2 cellular contexts compared by ENCODE assay signal in the genomic region with DNA sequence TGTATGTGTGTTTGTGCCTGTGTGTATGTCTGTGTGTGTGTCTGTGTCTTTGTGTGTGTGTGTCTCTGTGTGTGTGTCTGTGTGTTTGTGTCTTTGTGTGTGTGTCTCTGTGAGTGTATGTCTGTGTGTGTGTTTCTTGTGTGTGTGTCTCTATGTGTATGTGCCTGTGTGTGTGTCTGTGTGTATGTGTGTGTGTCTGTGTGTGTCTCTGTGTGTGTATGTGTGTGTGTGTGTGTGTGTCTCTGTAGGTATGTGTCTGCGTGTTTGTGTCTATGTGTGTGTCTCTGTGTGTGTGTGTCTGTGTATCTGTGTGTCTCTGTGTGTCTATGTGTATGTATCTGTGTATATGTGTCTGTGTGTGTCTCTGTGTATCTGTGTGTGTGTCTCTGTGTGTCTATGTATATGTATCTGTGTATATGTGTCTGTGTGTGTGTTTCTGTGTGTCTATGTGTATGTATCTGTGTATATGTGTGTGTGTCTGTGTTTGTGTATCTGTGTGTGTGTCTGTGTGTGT.
A peak's percentile ranks its signal among the peaks of the same experiment; 100 is the strongest.
TF ChIP-seq lines count a peak whose summit lies in the region.

No MANE protein-coding gene starts in this region.

TF ChIP-seq in HepG2, 621 proteins besides CTCF, POLR2A, EP300 and RAD21:
- TF ChIP-seq, protein P1, sequence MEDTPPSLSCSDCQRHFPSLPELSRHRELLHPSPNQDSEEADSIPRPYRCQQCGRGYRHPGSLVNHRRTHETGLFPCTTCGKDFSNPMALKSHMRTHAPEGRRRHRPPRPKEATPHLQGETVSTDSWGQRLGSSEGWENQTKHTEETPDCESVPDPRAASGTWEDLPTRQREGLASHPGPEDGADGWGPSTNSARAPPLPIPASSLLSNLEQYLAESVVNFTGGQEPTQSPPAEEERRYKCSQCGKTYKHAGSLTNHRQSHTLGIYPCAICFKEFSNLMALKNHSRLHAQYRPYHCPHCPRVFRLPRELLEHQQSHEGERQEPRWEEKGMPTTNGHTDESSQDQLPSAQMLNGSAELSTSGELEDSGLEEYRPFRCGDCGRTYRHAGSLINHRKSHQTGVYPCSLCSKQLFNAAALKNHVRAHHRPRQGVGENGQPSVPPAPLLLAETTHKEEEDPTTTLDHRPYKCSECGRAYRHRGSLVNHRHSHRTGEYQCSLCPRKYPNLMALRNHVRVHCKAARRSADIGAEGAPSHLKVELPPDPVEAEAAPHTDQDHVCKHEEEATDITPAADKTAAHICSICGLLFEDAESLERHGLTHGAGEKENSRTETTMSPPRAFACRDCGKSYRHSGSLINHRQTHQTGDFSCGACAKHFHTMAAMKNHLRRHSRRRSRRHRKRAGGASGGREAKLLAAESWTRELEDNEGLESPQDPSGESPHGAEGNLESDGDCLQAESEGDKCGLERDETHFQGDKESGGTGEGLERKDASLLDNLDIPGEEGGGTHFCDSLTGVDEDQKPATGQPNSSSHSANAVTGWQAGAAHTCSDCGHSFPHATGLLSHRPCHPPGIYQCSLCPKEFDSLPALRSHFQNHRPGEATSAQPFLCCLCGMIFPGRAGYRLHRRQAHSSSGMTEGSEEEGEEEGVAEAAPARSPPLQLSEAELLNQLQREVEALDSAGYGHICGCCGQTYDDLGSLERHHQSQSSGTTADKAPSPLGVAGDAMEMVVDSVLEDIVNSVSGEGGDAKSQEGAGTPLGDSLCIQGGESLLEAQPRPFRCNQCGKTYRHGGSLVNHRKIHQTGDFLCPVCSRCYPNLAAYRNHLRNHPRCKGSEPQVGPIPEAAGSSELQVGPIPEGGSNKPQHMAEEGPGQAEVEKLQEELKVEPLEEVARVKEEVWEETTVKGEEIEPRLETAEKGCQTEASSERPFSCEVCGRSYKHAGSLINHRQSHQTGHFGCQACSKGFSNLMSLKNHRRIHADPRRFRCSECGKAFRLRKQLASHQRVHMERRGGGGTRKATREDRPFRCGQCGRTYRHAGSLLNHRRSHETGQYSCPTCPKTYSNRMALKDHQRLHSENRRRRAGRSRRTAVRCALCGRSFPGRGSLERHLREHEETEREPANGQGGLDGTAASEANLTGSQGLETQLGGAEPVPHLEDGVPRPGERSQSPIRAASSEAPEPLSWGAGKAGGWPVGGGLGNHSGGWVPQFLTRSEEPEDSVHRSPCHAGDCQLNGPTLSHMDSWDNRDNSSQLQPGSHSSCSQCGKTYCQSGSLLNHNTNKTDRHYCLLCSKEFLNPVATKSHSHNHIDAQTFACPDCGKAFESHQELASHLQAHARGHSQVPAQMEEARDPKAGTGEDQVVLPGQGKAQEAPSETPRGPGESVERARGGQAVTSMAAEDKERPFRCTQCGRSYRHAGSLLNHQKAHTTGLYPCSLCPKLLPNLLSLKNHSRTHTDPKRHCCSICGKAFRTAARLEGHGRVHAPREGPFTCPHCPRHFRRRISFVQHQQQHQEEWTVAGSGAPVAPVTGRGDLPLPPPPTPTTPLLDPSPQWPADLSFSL (CRISPR knock-in tag; IDR thresholded peaks at IDR 0.05): peak; percentile 90
- TF ChIP-seq ZNF746 (CRISPR knock-in tag; IDR thresholded peaks at IDR 0.05) (no peak), CBX2 (IDR thresholded peaks at IDR 0.05; ENCODE audit: low read depth, low read length) (no peak), CBX2 (CRISPR knock-in tag; IDR thresholded peaks at IDR 0.05; ENCODE audit: low read depth) (no peak), NONO (IDR thresholded peaks at IDR 0.05) (0 out of 2 replicates have a peak, but pooled peaks have one; percentile 14), NONO (CRISPR knock-in tag; conservative IDR thresholded peaks at IDR 0.05) (no peak), ZNF326 (CRISPR knock-in tag; IDR thresholded peaks at IDR 0.05; ENCODE audit: borderline replicate concordance) (no peak), IKZF1 (IDR thresholded peaks at IDR 0.05) (peak; percentile 71; the same call in 1 of the 2 replicates), SP1 (IDR thresholded peaks at IDR 0.05) (peak; percentile 27; the same call in 1 of the 2 replicates), SP1 (CRISPR knock-in tag; IDR thresholded peaks at IDR 0.05) (no peak), SNAPC2 (CRISPR knock-in tag; IDR thresholded peaks at IDR 0.05) (no peak)
- TF ChIP-seq, protein P2, sequence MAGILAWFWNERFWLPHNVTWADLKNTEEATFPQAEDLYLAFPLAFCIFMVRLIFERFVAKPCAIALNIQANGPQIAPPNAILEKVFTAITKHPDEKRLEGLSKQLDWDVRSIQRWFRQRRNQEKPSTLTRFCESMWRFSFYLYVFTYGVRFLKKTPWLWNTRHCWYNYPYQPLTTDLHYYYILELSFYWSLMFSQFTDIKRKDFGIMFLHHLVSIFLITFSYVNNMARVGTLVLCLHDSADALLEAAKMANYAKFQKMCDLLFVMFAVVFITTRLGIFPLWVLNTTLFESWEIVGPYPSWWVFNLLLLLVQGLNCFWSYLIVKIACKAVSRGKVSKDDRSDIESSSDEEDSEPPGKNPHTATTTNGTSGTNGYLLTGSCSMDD (CRISPR knock-in tag; IDR thresholded peaks at IDR 0.05): no peak
- TF ChIP-seq, protein P3, sequence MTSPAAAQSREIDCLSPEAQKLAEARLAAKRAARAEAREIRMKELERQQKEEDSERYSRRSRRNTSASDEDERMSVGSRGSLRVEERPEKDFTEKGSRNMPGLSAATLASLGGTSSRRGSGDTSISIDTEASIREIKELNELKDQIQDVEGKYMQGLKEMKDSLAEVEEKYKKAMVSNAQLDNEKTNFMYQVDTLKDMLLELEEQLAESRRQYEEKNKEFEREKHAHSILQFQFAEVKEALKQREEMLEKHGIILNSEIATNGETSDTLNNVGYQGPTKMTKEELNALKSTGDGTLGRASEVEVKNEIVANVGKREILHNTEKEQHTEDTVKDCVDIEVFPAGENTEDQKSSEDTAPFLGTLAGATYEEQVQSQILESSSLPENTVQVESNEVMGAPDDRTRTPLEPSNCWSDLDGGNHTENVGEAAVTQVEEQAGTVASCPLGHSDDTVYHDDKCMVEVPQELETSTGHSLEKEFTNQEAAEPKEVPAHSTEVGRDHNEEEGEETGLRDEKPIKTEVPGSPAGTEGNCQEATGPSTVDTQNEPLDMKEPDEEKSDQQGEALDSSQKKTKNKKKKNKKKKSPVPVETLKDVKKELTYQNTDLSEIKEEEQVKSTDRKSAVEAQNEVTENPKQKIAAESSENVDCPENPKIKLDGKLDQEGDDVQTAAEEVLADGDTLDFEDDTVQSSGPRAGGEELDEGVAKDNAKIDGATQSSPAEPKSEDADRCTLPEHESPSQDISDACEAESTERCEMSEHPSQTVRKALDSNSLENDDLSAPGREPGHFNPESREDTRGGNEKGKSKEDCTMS (CRISPR knock-in tag; conservative IDR thresholded peaks at IDR 0.05): no peak
TF ChIP-seq in HepG2: peak in this region for 4.

TF ChIP-seq in WTC11, 78 proteins besides CTCF, POLR2A, EP300 and RAD21 (continued from another document):
- TF ChIP-seq, protein P4, sequence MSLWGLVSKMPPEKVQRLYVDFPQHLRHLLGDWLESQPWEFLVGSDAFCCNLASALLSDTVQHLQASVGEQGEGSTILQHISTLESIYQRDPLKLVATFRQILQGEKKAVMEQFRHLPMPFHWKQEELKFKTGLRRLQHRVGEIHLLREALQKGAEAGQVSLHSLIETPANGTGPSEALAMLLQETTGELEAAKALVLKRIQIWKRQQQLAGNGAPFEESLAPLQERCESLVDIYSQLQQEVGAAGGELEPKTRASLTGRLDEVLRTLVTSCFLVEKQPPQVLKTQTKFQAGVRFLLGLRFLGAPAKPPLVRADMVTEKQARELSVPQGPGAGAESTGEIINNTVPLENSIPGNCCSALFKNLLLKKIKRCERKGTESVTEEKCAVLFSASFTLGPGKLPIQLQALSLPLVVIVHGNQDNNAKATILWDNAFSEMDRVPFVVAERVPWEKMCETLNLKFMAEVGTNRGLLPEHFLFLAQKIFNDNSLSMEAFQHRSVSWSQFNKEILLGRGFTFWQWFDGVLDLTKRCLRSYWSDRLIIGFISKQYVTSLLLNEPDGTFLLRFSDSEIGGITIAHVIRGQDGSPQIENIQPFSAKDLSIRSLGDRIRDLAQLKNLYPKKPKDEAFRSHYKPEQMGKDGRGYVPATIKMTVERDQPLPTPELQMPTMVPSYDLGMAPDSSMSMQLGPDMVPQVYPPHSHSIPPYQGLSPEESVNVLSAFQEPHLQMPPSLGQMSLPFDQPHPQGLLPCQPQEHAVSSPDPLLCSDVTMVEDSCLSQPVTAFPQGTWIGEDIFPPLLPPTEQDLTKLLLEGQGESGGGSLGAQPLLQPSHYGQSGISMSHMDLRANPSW (CRISPR knock-in tag; conservative IDR thresholded peaks at IDR 0.05; ENCODE audit: low read depth): no peak
- TF ChIP-seq NFE2L1 (CRISPR knock-in tag; IDR thresholded peaks at IDR 0.05): peak; percentile 49; the same call in 1 of the 2 replicates
